ENCODE assay signal across 1 cellular context in the genomic region with DNA sequence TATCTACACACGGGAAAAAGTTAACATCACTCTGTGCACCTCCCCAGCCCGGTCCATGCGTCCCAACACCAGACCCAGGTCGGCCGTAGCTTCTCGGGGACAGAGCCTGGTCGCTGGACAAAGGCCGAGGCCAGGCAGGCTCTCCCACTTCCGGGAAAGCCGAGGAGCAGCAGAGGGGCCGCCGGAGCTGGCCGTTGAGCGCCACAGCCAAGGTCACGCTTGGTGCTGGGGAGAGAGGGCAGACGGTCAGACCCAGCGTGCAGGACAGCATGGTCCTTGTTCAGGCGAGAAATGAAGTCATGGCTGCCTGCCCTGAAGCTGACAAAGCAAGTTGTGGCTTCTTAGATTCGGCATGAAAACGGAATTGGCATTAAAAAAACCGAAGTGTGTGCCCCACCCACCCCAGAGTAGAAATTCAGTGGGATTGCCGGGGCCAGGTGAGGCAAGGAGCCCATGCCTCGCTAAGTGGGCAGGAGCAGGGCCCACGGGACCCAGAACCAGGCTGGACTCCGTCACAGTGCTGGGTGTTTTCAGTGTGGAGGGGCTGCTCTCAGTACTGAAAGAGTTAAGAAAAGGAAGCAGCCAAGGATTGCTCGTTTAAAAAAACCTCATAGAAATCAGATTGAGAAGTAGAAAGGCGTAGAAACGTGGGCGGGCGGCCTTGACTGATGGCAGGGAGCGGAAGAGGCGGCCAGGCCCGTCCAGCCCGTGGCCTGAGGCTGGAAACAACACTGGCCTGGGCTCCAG.
TF ChIP-seq lines count a peak whose summit lies in the region.

No MANE protein-coding gene starts in this region.

TF ChIP-seq in HepG2, 621 proteins besides CTCF, POLR2A, EP300 and RAD21 (continued from another document and continues in another):
- TF ChIP-seq, protein P1, sequence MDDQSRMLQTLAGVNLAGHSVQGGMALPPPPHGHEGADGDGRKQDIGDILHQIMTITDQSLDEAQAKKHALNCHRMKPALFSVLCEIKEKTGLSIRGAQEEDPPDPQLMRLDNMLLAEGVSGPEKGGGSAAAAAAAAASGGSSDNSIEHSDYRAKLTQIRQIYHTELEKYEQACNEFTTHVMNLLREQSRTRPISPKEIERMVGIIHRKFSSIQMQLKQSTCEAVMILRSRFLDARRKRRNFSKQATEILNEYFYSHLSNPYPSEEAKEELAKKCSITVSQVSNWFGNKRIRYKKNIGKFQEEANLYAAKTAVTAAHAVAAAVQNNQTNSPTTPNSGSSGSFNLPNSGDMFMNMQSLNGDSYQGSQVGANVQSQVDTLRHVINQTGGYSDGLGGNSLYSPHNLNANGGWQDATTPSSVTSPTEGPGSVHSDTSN (CRISPR knock-in tag; IDR thresholded peaks at IDR 0.05; ENCODE audit: borderline replicate concordance): no peak
- TF ChIP-seq MBD4 (IDR thresholded peaks at IDR 0.05; ENCODE audit: borderline replicate concordance, low read length): no peak
- peak; percentile 63; the same call in 1 of the 2 replicates for TF ChIP-seq TGIF2 (CRISPR knock-in tag; IDR thresholded peaks at IDR 0.05)
- no peak for TF ChIP-seq JUNB (CRISPR knock-in tag; IDR thresholded peaks at IDR 0.05; ENCODE audit: borderline replicate concordance)
- no peak for TF ChIP-seq MEIS1 (CRISPR knock-in tag; IDR thresholded peaks at IDR 0.05; ENCODE audit: borderline replicate concordance)
- peak; percentile 80; the same call in 1 of the 2 replicates for TF ChIP-seq SPEN (CRISPR knock-in tag; IDR thresholded peaks at IDR 0.05; ENCODE audit: low read depth)
- no peak for TF ChIP-seq CAMTA2 (CRISPR knock-in tag; IDR thresholded peaks at IDR 0.05; ENCODE audit: borderline replicate concordance)
- TF ChIP-seq ZNF773 (CRISPR knock-in tag; IDR thresholded peaks at IDR 0.05; ENCODE audit: borderline replicate concordance): no peak
- peak; percentile 46; the same call in 1 of the 2 replicates for TF ChIP-seq ZNF563 (CRISPR knock-in tag; IDR thresholded peaks at IDR 0.05)
- TF ChIP-seq ZNF850 (CRISPR knock-in tag; conservative IDR thresholded peaks at IDR 0.05): no peak
- TF ChIP-seq, protein P2, sequence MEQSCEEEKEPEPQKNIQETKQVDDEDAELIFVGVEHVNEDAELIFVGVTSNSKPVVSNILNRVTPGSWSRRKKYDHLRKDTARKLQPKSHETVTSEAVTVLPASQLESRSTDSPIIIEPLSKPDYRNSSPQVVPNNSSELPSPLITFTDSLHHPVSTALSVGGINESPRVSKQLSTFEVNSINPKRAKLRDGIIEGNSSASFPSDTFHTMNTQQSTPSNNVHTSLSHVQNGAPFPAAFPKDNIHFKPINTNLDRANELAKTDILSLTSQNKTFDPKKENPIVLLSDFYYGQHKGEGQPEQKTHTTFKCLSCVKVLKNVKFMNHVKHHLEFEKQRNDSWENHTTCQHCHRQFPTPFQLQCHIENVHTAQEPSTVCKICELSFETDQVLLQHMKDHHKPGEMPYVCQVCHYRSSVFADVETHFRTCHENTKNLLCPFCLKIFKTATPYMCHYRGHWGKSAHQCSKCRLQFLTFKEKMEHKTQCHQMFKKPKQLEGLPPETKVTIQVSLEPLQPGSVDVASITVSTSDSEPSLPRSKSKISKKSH (CRISPR knock-in tag; IDR thresholded peaks at IDR 0.05; ENCODE audit: borderline replicate concordance): peak; percentile 50; the same call in 1 of the 2 replicates
- TF ChIP-seq HOXA3 (CRISPR knock-in tag; IDR thresholded peaks at IDR 0.05): peak; percentile 90
- TF ChIP-seq, protein P3, sequence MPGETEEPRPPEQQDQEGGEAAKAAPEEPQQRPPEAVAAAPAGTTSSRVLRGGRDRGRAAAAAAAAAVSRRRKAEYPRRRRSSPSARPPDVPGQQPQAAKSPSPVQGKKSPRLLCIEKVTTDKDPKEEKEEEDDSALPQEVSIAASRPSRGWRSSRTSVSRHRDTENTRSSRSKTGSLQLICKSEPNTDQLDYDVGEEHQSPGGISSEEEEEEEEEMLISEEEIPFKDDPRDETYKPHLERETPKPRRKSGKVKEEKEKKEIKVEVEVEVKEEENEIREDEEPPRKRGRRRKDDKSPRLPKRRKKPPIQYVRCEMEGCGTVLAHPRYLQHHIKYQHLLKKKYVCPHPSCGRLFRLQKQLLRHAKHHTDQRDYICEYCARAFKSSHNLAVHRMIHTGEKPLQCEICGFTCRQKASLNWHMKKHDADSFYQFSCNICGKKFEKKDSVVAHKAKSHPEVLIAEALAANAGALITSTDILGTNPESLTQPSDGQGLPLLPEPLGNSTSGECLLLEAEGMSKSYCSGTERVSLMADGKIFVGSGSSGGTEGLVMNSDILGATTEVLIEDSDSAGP (CRISPR knock-in tag; IDR thresholded peaks at IDR 0.05; ENCODE audit: borderline replicate concordance): peak; percentile 83
- TF ChIP-seq NR2C2 (CRISPR knock-in tag; IDR thresholded peaks at IDR 0.05; ENCODE audit: borderline replicate concordance): peak; percentile 72
- no peak for TF ChIP-seq CBX1 (IDR thresholded peaks at IDR 0.05; ENCODE audit: low read depth)
- TF ChIP-seq ZNF382 (CRISPR knock-in tag; IDR thresholded peaks at IDR 0.05; ENCODE audit: borderline replicate concordance): no peak
- 0 out of 2 replicates have a peak, but pooled peaks have one; percentile 19 for TF ChIP-seq RFXAP (CRISPR knock-in tag; IDR thresholded peaks at IDR 0.05; ENCODE audit: borderline replicate concordance)
- TF ChIP-seq ZNF367 (CRISPR knock-in tag; IDR thresholded peaks at IDR 0.05; ENCODE audit: borderline replicate concordance): no peak
- TF ChIP-seq WIZ (CRISPR knock-in tag; IDR thresholded peaks at IDR 0.05): no peak
- no peak for TF ChIP-seq ZNF572 (CRISPR knock-in tag; IDR thresholded peaks at IDR 0.05)
- peak; percentile 57; the same call in 1 of the 2 replicates for TF ChIP-seq ZSCAN21 (CRISPR knock-in tag; IDR thresholded peaks at IDR 0.05; ENCODE audit: borderline replicate concordance)
- peak; percentile 72; the same call in 1 of the 2 replicates for TF ChIP-seq ZNF816 (CRISPR knock-in tag; IDR thresholded peaks at IDR 0.05; ENCODE audit: borderline replicate concordance)
- peak; percentile 86 for TF ChIP-seq AKAP8 (CRISPR knock-in tag; IDR thresholded peaks at IDR 0.05)
- TF ChIP-seq KAT2B (IDR thresholded peaks at IDR 0.05; ENCODE audit: borderline replicate concordance, low read depth, low read length): no peak
- TF ChIP-seq NRL (CRISPR knock-in tag; IDR thresholded peaks at IDR 0.05; ENCODE audit: borderline replicate concordance): no peak; the same call in 1 of the 2 replicates
- TF ChIP-seq, protein P4, sequence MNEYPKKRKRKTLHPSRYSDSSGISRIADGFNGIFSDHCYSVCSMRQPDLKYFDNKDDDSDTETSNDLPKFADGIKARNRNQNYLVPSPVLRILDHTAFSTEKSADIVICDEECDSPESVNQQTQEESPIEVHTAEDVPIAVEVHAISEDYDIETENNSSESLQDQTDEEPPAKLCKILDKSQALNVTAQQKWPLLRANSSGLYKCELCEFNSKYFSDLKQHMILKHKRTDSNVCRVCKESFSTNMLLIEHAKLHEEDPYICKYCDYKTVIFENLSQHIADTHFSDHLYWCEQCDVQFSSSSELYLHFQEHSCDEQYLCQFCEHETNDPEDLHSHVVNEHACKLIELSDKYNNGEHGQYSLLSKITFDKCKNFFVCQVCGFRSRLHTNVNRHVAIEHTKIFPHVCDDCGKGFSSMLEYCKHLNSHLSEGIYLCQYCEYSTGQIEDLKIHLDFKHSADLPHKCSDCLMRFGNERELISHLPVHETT (CRISPR knock-in tag; conservative IDR thresholded peaks at IDR 0.05): 0 out of 2 replicates have a peak, but pooled peaks have one; percentile 62
- TF ChIP-seq, protein P5, sequence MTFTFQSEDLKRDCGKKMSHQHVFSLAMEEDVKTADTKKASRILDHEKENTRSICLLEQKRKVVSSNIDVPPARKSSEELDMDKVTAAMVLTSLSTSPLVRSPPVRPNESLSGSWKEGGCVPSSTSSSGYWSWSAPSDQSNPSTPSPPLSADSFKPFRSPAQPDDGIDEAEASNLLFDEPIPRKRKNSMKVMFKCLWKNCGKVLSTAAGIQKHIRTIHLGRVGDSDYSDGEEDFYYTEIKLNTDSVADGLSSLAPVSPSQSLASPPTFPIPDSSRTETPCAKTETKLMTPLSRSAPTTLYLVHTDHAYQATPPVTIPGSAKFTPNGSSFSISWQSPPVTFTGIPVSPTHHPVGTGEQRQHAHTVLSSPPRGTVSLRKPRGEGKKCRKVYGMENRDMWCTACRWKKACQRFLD (CRISPR knock-in tag; IDR thresholded peaks at IDR 0.05; ENCODE audit: borderline replicate concordance): 0 out of 2 replicates have a peak, but pooled peaks have one; percentile 59
- peak; percentile 51 for TF ChIP-seq CEBPG (CRISPR knock-in tag; IDR thresholded peaks at IDR 0.05)
- TF ChIP-seq ZNF552 (CRISPR knock-in tag; IDR thresholded peaks at IDR 0.05; ENCODE audit: borderline replicate concordance): no peak
- no peak for TF ChIP-seq SMAD1 (CRISPR knock-in tag; IDR thresholded peaks at IDR 0.05; ENCODE audit: borderline replicate concordance, low read depth)
- TF ChIP-seq, protein P6, sequence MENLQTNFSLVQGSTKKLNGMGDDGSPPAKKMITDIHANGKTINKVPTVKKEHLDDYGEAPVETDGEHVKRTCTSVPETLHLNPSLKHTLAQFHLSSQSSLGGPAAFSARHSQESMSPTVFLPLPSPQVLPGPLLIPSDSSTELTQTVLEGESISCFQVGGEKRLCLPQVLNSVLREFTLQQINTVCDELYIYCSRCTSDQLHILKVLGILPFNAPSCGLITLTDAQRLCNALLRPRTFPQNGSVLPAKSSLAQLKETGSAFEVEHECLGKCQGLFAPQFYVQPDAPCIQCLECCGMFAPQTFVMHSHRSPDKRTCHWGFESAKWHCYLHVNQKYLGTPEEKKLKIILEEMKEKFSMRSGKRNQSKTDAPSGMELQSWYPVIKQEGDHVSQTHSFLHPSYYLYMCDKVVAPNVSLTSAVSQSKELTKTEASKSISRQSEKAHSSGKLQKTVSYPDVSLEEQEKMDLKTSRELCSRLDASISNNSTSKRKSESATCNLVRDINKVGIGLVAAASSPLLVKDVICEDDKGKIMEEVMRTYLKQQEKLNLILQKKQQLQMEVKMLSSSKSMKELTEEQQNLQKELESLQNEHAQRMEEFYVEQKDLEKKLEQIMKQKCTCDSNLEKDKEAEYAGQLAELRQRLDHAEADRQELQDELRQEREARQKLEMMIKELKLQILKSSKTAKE (CRISPR knock-in tag; IDR thresholded peaks at IDR 0.05; ENCODE audit: borderline replicate concordance): peak; percentile 88
- TF ChIP-seq, protein P7, sequence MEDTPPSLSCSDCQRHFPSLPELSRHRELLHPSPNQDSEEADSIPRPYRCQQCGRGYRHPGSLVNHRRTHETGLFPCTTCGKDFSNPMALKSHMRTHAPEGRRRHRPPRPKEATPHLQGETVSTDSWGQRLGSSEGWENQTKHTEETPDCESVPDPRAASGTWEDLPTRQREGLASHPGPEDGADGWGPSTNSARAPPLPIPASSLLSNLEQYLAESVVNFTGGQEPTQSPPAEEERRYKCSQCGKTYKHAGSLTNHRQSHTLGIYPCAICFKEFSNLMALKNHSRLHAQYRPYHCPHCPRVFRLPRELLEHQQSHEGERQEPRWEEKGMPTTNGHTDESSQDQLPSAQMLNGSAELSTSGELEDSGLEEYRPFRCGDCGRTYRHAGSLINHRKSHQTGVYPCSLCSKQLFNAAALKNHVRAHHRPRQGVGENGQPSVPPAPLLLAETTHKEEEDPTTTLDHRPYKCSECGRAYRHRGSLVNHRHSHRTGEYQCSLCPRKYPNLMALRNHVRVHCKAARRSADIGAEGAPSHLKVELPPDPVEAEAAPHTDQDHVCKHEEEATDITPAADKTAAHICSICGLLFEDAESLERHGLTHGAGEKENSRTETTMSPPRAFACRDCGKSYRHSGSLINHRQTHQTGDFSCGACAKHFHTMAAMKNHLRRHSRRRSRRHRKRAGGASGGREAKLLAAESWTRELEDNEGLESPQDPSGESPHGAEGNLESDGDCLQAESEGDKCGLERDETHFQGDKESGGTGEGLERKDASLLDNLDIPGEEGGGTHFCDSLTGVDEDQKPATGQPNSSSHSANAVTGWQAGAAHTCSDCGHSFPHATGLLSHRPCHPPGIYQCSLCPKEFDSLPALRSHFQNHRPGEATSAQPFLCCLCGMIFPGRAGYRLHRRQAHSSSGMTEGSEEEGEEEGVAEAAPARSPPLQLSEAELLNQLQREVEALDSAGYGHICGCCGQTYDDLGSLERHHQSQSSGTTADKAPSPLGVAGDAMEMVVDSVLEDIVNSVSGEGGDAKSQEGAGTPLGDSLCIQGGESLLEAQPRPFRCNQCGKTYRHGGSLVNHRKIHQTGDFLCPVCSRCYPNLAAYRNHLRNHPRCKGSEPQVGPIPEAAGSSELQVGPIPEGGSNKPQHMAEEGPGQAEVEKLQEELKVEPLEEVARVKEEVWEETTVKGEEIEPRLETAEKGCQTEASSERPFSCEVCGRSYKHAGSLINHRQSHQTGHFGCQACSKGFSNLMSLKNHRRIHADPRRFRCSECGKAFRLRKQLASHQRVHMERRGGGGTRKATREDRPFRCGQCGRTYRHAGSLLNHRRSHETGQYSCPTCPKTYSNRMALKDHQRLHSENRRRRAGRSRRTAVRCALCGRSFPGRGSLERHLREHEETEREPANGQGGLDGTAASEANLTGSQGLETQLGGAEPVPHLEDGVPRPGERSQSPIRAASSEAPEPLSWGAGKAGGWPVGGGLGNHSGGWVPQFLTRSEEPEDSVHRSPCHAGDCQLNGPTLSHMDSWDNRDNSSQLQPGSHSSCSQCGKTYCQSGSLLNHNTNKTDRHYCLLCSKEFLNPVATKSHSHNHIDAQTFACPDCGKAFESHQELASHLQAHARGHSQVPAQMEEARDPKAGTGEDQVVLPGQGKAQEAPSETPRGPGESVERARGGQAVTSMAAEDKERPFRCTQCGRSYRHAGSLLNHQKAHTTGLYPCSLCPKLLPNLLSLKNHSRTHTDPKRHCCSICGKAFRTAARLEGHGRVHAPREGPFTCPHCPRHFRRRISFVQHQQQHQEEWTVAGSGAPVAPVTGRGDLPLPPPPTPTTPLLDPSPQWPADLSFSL (CRISPR knock-in tag; IDR thresholded peaks at IDR 0.05): no peak
- no peak for TF ChIP-seq ZNF615 (CRISPR knock-in tag; IDR thresholded peaks at IDR 0.05; ENCODE audit: borderline replicate concordance)
- TF ChIP-seq U2AF1 (optimal IDR thresholded peaks at IDR 0.05; ENCODE audit: low read depth, low read length): no peak
- TF ChIP-seq THYN1 (CRISPR knock-in tag; IDR thresholded peaks at IDR 0.05; ENCODE audit: borderline replicate concordance, low read depth): no peak
- TF ChIP-seq SMAD3 (CRISPR knock-in tag; IDR thresholded peaks at IDR 0.05): peak; percentile 37; the same call in 1 of the 2 replicates
- TF ChIP-seq SP5 (CRISPR knock-in tag; IDR thresholded peaks at IDR 0.05; ENCODE audit: borderline replicate concordance, low read depth): peak; percentile 38; the same call in 1 of the 2 replicates
- no peak for TF ChIP-seq ZNF33A (CRISPR knock-in tag; IDR thresholded peaks at IDR 0.05; ENCODE audit: borderline replicate concordance)
- 0 out of 2 replicates have a peak, but pooled peaks have one; percentile 7 for TF ChIP-seq NFATC3 (CRISPR knock-in tag; IDR thresholded peaks at IDR 0.05)
- TF ChIP-seq, protein P8, sequence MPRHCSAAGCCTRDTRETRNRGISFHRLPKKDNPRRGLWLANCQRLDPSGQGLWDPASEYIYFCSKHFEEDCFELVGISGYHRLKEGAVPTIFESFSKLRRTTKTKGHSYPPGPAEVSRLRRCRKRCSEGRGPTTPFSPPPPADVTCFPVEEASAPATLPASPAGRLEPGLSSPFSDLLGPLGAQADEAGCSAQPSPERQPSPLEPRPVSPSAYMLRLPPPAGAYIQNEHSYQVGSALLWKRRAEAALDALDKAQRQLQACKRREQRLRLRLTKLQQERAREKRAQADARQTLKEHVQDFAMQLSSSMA (CRISPR knock-in tag; IDR thresholded peaks at IDR 0.05): no peak
